Comparison of ENCODE assay signal across 9 cellular contexts in the genomic region with DNA sequence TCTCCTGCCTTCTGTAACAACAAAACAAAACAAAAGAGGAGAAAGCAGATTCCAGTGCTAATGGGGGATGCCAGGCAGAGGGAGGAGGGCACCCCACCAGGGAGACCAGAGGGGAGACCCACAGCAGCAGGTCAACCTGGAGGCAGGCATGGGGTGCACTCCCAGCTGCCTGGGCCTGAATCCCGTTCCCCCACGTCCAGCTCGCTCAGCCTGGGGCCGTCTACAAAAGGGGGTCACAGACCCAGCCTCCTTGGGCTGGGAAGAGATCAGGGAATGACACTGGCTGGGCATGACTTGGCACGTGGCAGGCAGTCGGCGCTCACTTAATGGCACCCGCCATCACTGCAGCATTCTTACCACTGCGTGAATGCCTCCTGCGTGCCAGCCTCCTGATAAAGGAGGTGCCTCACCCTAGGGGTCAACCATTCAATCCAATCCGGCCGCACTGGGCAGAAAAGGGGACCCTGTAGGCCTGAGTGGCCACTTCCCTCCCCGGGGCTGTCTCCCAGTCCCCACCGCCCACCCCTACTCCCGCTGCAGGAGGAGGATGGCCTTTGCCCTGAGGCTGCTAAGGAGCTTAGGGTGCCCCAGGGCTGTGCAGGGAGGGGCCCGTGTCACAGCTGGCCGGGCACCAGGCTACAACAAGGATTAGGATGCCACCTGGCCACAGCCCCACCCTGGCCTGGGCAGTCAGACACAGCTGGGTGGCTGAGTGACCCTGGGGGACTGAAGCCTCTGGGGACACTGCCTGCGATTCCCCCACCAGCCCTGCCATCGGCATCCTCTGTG.
DNase-seq lines count a peak whose midpoint lies in the region; ATAC-seq and TF ChIP-seq lines count a peak whose summit lies in the region.
"Had no signal": no experiment of that assay in that cellular context is flagged by ENCODE, and none has a peak within 500 bp of the region (broad histone marks: within the 10 kb centered on the region; RNA-seq: fewer than 3 reads in every experiment).

No MANE protein-coding gene starts in this region.

- ATAC-seq in Right ventricle myocardium superior (ENCODE audit: poor library complexity) = peak; percentile 67

- peaks cover 42% of the 10 kb centered on the region for H3K4me1 Mint-ChIP-seq in activated CD4-positive, alpha-beta T cell treated with anti-CD3 and anti-CD28 coated beads, Interleukin-2, amount 10 ng/mL, durations not matched to agents 7 days and 5 days
- H3K4me1 Mint-ChIP-seq in activated T-helper 2 cell treated with anti-CD3 and anti-CD28 coated beads, Interferon-gamma antibody, Interleukin-2, Interleukin-4, amounts not matched to agents 10 μg/mL and 5 μg/mL and 100 μg/mL, durations not matched to agents 14 hours and 24 hours and 36 hours (ENCODE audit: low read depth) = peaks cover 24% of the 10 kb centered on the region

- CTCF ChIA-PET in activated CD4-positive, alpha-beta T cell treated with anti-CD3 and anti-CD28 coated beads, Interleukin-2, amount 10 ng/mL, durations not matched to agents 7 days and 5 days (lab: Charles Lee) = interaction anchor here (0.5 to 1.3 kb wide), 4 partner anchors 10 to 1356 kb away, joined by 3 to 4 read pairs (median 3); no protein-coding TSS in a partner anchor

- 26 to 39% methylated on average over 9 to 19 of the region's 19 CpGs for WGBS in tibial nerve, 2 donors

- TF ChIP-seq EP300 in Ishikawa (IDR thresholded peaks at IDR 0.05; ENCODE audit: borderline replicate concordance) (no peak; the same call in 1 of the 2 replicates), tibial nerve (IDR thresholded peaks at IDR 0.05) (no peak)

- no peak for TF ChIP-seq POLR2A in tibial nerve (IDR thresholded peaks at IDR 0.05)

- H3K36me3 ChIP-seq in tibial nerve = peaks cover 0 to 79% (median 4%) of the 10 kb centered on the region in 3 donors

- no peak overlapping the region for H3K4me3 Mint-ChIP-seq in activated CD4-positive, alpha-beta T cell treated with anti-CD3 and anti-CD28 coated beads, Interleukin-2, amount 10 ng/mL, durations not matched to agents 7 days and 5 days
- H3K4me3 Mint-ChIP-seq in activated T-helper 2 cell treated with anti-CD3 and anti-CD28 coated beads, Interferon-gamma antibody, Interleukin-2, Interleukin-4, amounts not matched to agents 10 μg/mL and 5 μg/mL and 100 μg/mL, durations not matched to agents 14 hours and 24 hours and 36 hours (ENCODE audit: low read depth) = no peak overlapping the region
- H3K4me3 Mint-ChIP-seq: neural crest cell had no signal

- TF ChIP-seq CTCF in tibial nerve (IDR thresholded peaks at IDR 0.05) = no peak

- peaks cover 0 to 71% (median 26%) of the 10 kb centered on the region in 4 donors for H3K4me1 ChIP-seq in tibial nerve

- H3K36me3 Mint-ChIP-seq in activated CD4-positive, alpha-beta T cell treated with anti-CD3 and anti-CD28 coated beads, Interleukin-2, amount 10 ng/mL, durations not matched to agents 7 days and 5 days (ENCODE audit: low read depth) = peaks cover 49% of the 10 kb centered on the region
- H3K36me3 Mint-ChIP-seq in activated T-helper 2 cell treated with anti-CD3 and anti-CD28 coated beads, Interferon-gamma antibody, Interleukin-2, Interleukin-4, amounts not matched to agents 10 μg/mL and 5 μg/mL and 100 μg/mL, durations not matched to agents 14 hours and 24 hours and 36 hours (ENCODE audit: low read depth) = peaks cover 60% of the 10 kb centered on the region

- intact Hi-C loops in Right ventricle myocardium superior (cut with DNase I) = no loop called here
- intact Hi-C loops in activated T-helper 2 cell treated with anti-CD3 and anti-CD28 coated beads, Interferon-gamma antibody, Interleukin-2, Interleukin-4, amounts not matched to agents 10 μg/mL and 5 μg/mL and 100 μg/mL, durations not matched to agents 14 hours and 24 hours and 36 hours (cut with micrococcal nuclease) = loop anchor here (2.0 kb wide), 2 partner anchors 13 to 15 kb away; no protein-coding TSS in a partner anchor

- H3K27me3 ChIP-seq in tibial nerve = no peaks in the 10 kb centered on the region

- H3K9me3 Mint-ChIP-seq in activated CD4-positive, alpha-beta T cell treated with anti-CD3 and anti-CD28 coated beads, Interleukin-2, amount 10 ng/mL, durations not matched to agents 7 days and 5 days = peaks cover 2% of the 10 kb centered on the region
- no peaks in the 10 kb centered on the region for H3K9me3 Mint-ChIP-seq in activated T-helper 2 cell treated with anti-CD3 and anti-CD28 coated beads, Interferon-gamma antibody, Interleukin-2, Interleukin-4, amounts not matched to agents 10 μg/mL and 5 μg/mL and 100 μg/mL, durations not matched to agents 14 hours and 24 hours and 36 hours
- H3K9me3 Mint-ChIP-seq: neural crest cell had no signal

- H3K9me3 ChIP-seq in tibial nerve = no peaks in the 10 kb centered on the region

- no peak for DNase-seq in activated CD4-positive, alpha-beta T cell treated with anti-CD3 and anti-CD28 coated beads, Interleukin-2, amount 10 ng/mL, durations not matched to agents 7 days and 5 days
- no peak for DNase-seq in activated CD4-positive, alpha-beta T cell treated with anti-CD3 and anti-CD28 coated beads, Interleukin-2, amount 50 U/mL, for 1 hour
- DNase-seq in Right ventricle myocardium superior = peak; percentile 59
- no peak for DNase-seq in tibial nerve (ENCODE audit: low spot score in 2 of 2)
- DNase-seq in stimulated activated CD4-positive, alpha-beta T cell treated with anti-CD3 and anti-CD28 coated beads, Interleukin-2, amount 100 ng/mL, for 48 hours = no peak
- no peak for DNase-seq in activated T-helper 2 cell treated with anti-CD3 and anti-CD28 coated beads, Interferon-gamma antibody, Interleukin-2, Interleukin-4, amounts not matched to agents 10 μg/mL and 5 μg/mL and 100 μg/mL, durations not matched to agents 14 hours and 24 hours and 36 hours (ENCODE audit: low spot score)
- no peak for DNase-seq in activated CD4-positive, alpha-beta T cell treated with anti-CD3 and anti-CD28 coated beads for 1 hour

- POLR2A ChIA-PET in activated CD4-positive, alpha-beta T cell treated with anti-CD3 and anti-CD28 coated beads, Interleukin-2, amount 10 ng/mL, durations not matched to agents 7 days and 5 days (lab: Charles Lee) = no interaction called here

- no peak overlapping the region for H3K4me3 ChIP-seq in tibial nerve

- TF ChIP-seq RAD21 in Ishikawa (IDR thresholded peaks at IDR 0.05; ENCODE audit: low read depth) = no peak

- no peaks in the 10 kb centered on the region for H3K27me3 Mint-ChIP-seq in activated CD4-positive, alpha-beta T cell treated with anti-CD3 and anti-CD28 coated beads, Interleukin-2, amount 10 ng/mL, durations not matched to agents 7 days and 5 days
- no peaks in the 10 kb centered on the region for H3K27me3 Mint-ChIP-seq in activated T-helper 2 cell treated with anti-CD3 and anti-CD28 coated beads, Interferon-gamma antibody, Interleukin-2, Interleukin-4, amounts not matched to agents 10 μg/mL and 5 μg/mL and 100 μg/mL, durations not matched to agents 14 hours and 24 hours and 36 hours (ENCODE audit: low read depth)

- peak overlapping the region in 3 of 4 donors; percentile 50 to 78 (median 52) for H3K27ac ChIP-seq in tibial nerve

- peak overlapping the region; percentile 81 for H3K27ac Mint-ChIP-seq in activated CD4-positive, alpha-beta T cell treated with anti-CD3 and anti-CD28 coated beads, Interleukin-2, amount 10 ng/mL, durations not matched to agents 7 days and 5 days
- no peak overlapping the region for H3K27ac Mint-ChIP-seq in activated T-helper 2 cell treated with anti-CD3 and anti-CD28 coated beads, Interferon-gamma antibody, Interleukin-2, Interleukin-4, amounts not matched to agents 10 μg/mL and 5 μg/mL and 100 μg/mL, durations not matched to agents 14 hours and 24 hours and 36 hours

TF ChIP-seq in Ishikawa, 13 proteins besides CTCF, POLR2A, EP300 and RAD21 (continues in another document):
- TF ChIP-seq CEBPB (IDR thresholded peaks at IDR 0.05) (no peak), EGR1 (IDR thresholded peaks at IDR 0.05) (no peak), TAF1 (IDR thresholded peaks at IDR 0.05; ENCODE audit: low read depth) (no peak), NFIC (IDR thresholded peaks at IDR 0.05) (peak; percentile 40; the same call in 1 of the 2 replicates), MAX (IDR thresholded peaks at IDR 0.05) (peak; percentile 56; the same call in 1 of the 2 replicates), TCF12 (IDR thresholded peaks at IDR 0.05; ENCODE audit: low read depth) (peak; percentile 83; the same call in 1 of the 2 replicates), YY1 (IDR thresholded peaks at IDR 0.05; ENCODE audit: low read depth) (peak; percentile 54; the same call in 1 of the 2 replicates), TEAD4 (IDR thresholded peaks at IDR 0.05) (no peak; the same call in 1 of the 2 replicates), CREB1 (IDR thresholded peaks at IDR 0.05; ENCODE audit: low read depth) (no peak), FOXM1 (IDR thresholded peaks at IDR 0.05; ENCODE audit: borderline replicate concordance, low read depth) (0 out of 2 replicates have a peak, but pooled peaks have one; percentile 22)
- TF ChIP-seq, protein P1, sequence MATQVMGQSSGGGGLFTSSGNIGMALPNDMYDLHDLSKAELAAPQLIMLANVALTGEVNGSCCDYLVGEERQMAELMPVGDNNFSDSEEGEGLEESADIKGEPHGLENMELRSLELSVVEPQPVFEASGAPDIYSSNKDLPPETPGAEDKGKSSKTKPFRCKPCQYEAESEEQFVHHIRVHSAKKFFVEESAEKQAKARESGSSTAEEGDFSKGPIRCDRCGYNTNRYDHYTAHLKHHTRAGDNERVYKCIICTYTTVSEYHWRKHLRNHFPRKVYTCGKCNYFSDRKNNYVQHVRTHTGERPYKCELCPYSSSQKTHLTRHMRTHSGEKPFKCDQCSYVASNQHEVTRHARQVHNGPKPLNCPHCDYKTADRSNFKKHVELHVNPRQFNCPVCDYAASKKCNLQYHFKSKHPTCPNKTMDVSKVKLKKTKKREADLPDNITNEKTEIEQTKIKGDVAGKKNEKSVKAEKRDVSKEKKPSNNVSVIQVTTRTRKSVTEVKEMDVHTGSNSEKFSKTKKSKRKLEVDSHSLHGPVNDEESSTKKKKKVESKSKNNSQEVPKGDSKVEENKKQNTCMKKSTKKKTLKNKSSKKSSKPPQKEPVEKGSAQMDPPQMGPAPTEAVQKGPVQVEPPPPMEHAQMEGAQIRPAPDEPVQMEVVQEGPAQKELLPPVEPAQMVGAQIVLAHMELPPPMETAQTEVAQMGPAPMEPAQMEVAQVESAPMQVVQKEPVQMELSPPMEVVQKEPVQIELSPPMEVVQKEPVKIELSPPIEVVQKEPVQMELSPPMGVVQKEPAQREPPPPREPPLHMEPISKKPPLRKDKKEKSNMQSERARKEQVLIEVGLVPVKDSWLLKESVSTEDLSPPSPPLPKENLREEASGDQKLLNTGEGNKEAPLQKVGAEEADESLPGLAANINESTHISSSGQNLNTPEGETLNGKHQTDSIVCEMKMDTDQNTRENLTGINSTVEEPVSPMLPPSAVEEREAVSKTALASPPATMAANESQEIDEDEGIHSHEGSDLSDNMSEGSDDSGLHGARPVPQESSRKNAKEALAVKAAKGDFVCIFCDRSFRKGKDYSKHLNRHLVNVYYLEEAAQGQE (IDR thresholded peaks at IDR 0.05; ENCODE audit: low read depth) = no peak
